In the genomic region with DNA sequence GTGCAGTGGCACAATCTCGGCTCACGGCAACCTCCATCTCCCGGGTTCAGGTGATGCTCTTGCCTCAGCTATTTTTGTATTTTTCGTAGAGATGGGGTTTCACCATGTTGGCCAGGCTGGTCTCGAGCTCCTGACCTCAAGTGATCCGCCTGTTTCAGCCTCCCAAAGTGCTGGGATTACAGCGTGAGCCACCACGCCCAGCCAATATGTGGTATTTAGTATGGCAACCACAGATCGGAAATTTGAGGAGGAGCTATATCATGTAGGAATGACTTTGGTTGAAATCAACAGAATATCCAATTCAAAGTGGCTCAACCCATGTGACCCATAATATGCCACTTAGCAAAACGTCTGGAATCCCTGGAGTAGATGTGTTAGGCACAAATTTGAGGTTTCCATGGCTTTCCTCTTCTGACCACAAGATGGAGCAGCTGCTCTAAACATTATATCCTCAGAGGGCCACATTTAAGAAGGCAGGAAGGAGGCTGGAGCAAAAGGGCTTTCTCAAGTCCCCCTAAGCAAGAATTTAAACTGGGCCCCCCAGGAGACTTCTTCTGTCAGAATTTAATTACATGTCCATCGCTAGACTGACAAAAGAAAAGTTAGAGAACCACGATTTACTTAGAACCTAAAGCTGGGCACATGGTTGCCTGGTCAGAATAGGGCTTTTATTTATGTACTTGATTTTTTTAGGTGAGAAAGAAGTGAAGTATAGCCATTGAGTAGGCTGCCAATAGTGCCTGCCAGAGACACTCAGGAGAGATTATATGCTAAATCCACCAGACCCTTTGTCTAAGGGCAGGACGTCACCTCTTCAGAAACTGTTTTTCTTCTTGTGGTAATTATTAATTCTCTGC, we compare ENCODE assay signal across 7 cellular contexts. TPM values are rescaled to one million over a fixed set of nuclear protein-coding genes. Genes with fewer than 3 reads are reported as not detected.
DNase-seq lines count a peak whose midpoint lies in the region; ATAC-seq and TF ChIP-seq lines count a peak whose summit lies in the region.

No MANE protein-coding gene starts in this region.

- H3K36me3 ChIP-seq in ascending aorta (no peaks in the 10 kb centered on the region), hepatocyte (replicated peaks; ENCODE audit: insufficient read depth, low read depth) (no peaks in the 10 kb centered on the region), gastrocnemius medialis (no peaks in the 10 kb centered on the region)

- DNase-seq in GM04503 (ENCODE audit: low read depth) (peak; percentile 19), LoVo (ENCODE audit: low spot score) (peak; percentile 73), OCI-M2 (lab: John Stamatoyannopoulos, UW; ENCODE audit: unreplicated experiment) (peak; percentile 21), ascending aorta (ENCODE audit: low spot score in 2 of 2) (peak in 1 of 2 donors; percentile 67), hepatocyte (ENCODE audit: low spot score) (peak; percentile 78), gastrocnemius medialis (peak; percentile 37 to 38)

- H3K27ac ChIP-seq in ascending aorta = no peak overlapping the region
- no peak overlapping the region for H3K27ac ChIP-seq in hepatocyte
- H3K27ac ChIP-seq in gastrocnemius medialis = no peak overlapping the region

- no peak overlapping the region for H3K4me3 ChIP-seq in ascending aorta
- no peak overlapping the region for H3K4me3 ChIP-seq in hepatocyte
- H3K4me3 ChIP-seq in gastrocnemius medialis = no peak overlapping the region

- no peaks in the 10 kb centered on the region for H4K20me1 ChIP-seq in hepatocyte (ENCODE audit: insufficient read depth, poor library complexity, severe bottlenecking)

- H2AFZ ChIP-seq in hepatocyte = no peak overlapping the region

- TF ChIP-seq CTCF in ascending aorta (IDR thresholded peaks at IDR 0.05) (peak; percentile 73 to 86 (median 80)), hepatocyte (IDR thresholded peaks at IDR 0.05; ENCODE audit: poor library complexity) (peak; percentile 89), gastrocnemius medialis (IDR thresholded peaks at IDR 0.05 in 4 of 5, conservative IDR thresholded peaks at IDR 0.05 in 1 of 5) (peak; percentile 79 to 87 (median 84))

- no peak overlapping the region for H3K4me2 ChIP-seq in hepatocyte

- H3K9me3 ChIP-seq in ascending aorta (no peaks in the 10 kb centered on the region), hepatocyte (ENCODE audit: low read depth) (no peaks in the 10 kb centered on the region), gastrocnemius medialis (no peaks in the 10 kb centered on the region)

- H3K4me1 ChIP-seq in ascending aorta (no peaks in the 10 kb centered on the region), hepatocyte (ENCODE audit: insufficient read depth) (no peaks in the 10 kb centered on the region), gastrocnemius medialis (peaks cover 6 to 26% of the 10 kb centered on the region in 2 donors)

- H3K79me2 ChIP-seq in hepatocyte = no peaks in the 10 kb centered on the region

- H3K9me2 ChIP-seq in hepatocyte (replicated peaks; ENCODE audit: insufficient read depth) = no peaks in the 10 kb centered on the region

- ATAC-seq in gastrocnemius medialis (peak; percentile 89 to 98), HG02981 (IDR thresholded peaks at IDR 0.05; ENCODE audit: unreplicated experiment) (no peak)

- H3K27me3 ChIP-seq in ascending aorta (no peaks in the 10 kb centered on the region), hepatocyte (no peaks in the 10 kb centered on the region), gastrocnemius medialis (no peaks in the 10 kb centered on the region)

- WGBS in hepatocyte (ENCODE audit: low lambda C conversion rate, missing lambda C conversion rate) = 56% methylated on average over 13 of the region's 13 CpGs

- intact Hi-C loops in ascending aorta (cut with DNase I) = loop anchor here (1.0 to 5.0 kb wide), 2 partner anchors 417 to 717 kb away; no protein-coding TSS in a partner anchor
- intact Hi-C loops in gastrocnemius medialis (cut with DNase I; ENCODE audit: low total_unique reads) = loop anchor here (1.0 to 10.0 kb wide), 3 partner anchors 417 to 567 kb away; partner anchors contain the start of gene ADCY3

- TF ChIP-seq POLR2A in gastrocnemius medialis (IDR thresholded peaks at IDR 0.05) = no peak

- in situ Hi-C loops in gastrocnemius medialis (cut with MboI; ENCODE audit: low sequenced_read_pairs in 4 of 4) = loop anchor here (5.0 to 25.0 kb wide), 4 partner anchors 377 to 727 kb away; partner anchors contain the start of genes CENPO (in 1 of the 4) and PTRHD1 (in 1 of the 4)

RNA-seq across cellular contexts. Expression of gene ITSN2, which starts 49.6 kb away (rescaled TPM):
- total RNA-seq in ascending aorta (70.0 TPM), hepatocyte (24.5 and 34.4 TPM in 2 replicates), gastrocnemius medialis (10 to 100 TPM; 33.9 to 66.7 (median 42.4) TPM)
- 20.3 and 29.4 TPM in 2 replicates for polyA plus RNA-seq in hepatocyte
